In the genomic region with DNA sequence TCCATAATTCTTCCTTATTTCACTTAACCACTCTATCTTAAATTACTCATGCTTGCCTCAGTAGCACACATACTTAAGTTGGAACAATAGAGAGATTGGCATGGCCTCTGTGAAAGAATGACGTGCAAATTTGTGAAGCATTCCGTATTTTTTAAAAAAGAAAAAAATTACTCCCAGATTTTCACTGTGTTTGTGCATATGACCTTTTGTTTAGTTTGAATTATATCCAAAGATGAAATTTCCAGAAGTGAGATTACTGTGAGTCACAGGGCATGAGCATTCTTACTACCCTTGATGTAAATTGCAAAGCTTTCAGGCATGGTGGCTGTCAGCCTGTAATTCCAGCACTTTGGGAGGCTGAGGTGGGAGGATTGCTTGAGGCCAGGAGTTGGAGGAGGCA, we compare ENCODE assay signal across 7 cellular contexts. TPM values are rescaled to one million over a fixed set of nuclear protein-coding genes. Genes with fewer than 3 reads are reported as not detected.
A peak's percentile ranks its signal among the peaks of the same experiment; 100 is the strongest.
DNase-seq lines count a peak whose midpoint lies in the region; TF ChIP-seq lines count a peak whose summit lies in the region.
"Not testable (repeated sequence)": the region's sequence is repeated elsewhere in the genome, so short reads cannot be mapped to it uniquely, and the experiment has no call there.

No MANE protein-coding gene starts in this region.

- not testable (repeated sequence) for H3K4me1 ChIP-seq in ACC112 (ENCODE audit: control insufficient read depth, insufficient read depth, low read length, unreplicated experiment); adipocyte (ENCODE audit: control insufficient read depth, insufficient read depth, low read length)

- H3K79me2 ChIP-seq in ACC112 (ENCODE audit: control insufficient read depth, insufficient read depth, low read length, unreplicated experiment) = not testable (repeated sequence)

- peak overlapping the region; percentile 68 for H3K27ac ChIP-seq in ACC112 (ENCODE audit: low read depth, low read length)

- not testable (repeated sequence) for H3K36me3 ChIP-seq in ACC112 (ENCODE audit: insufficient read depth, low read length)
- peaks cover 48% of the 10 kb centered on the region for H3K36me3 ChIP-seq in adipocyte (ENCODE audit: control insufficient read depth, insufficient read depth, low read length, severe bottlenecking)

- not testable (repeated sequence) for TF ChIP-seq CTCF in HFFc6 (IDR thresholded peaks at IDR 0.05); choroid plexus epithelial cell (conservative IDR thresholded peaks at IDR 0.05; ENCODE audit: low read depth, low read length); foreskin fibroblast (IDR thresholded peaks at IDR 0.05; ENCODE audit: low read depth, low read length)

- H3K27me3 Mint-ChIP-seq in HFFc6 (ENCODE audit: insufficient read depth) = not testable (repeated sequence)

- not testable (repeated sequence) for H3K9me3 ChIP-seq in adipocyte (ENCODE audit: control insufficient read depth, low read length)

- H3K4me3 ChIP-seq in ACC112 (ENCODE audit: low read depth, low read length); adipocyte (ENCODE audit: low read length); choroid plexus epithelial cell (ENCODE audit: low read depth, low read length); foreskin fibroblast (ENCODE audit: low read depth in 1 of 2, low read length in 2 of 2): not testable (repeated sequence)

- H3K4me1 Mint-ChIP-seq in HFFc6 (ENCODE audit: low read depth) = not testable (repeated sequence)

- peaks cover 14% of the 10 kb centered on the region for H3K36me3 Mint-ChIP-seq in HFFc6 (ENCODE audit: low read depth)

- DNase-seq in ELR (ENCODE audit: low read depth) (peak; percentile 25), HFFc6 (peak; percentile 61), adipocyte (ENCODE audit: low read depth) (peak; percentile 19), choroid plexus epithelial cell (ENCODE audit: low read depth) (peak; percentile 13), fibroblast of peridontal ligament (ENCODE audit: extremely low read depth) (peak; percentile 48), foreskin fibroblast (peak; percentile 4 to 28)

- not testable (repeated sequence) for H3K4me3 Mint-ChIP-seq in HFFc6

- H2AFZ ChIP-seq in ACC112 (ENCODE audit: low read length, unreplicated experiment) = not testable (repeated sequence)

- H3K9ac ChIP-seq in adipocyte (ENCODE audit: low read length) = not testable (repeated sequence)

- not testable (repeated sequence) for H3K27ac Mint-ChIP-seq in HFFc6

- not testable (repeated sequence) for H3K27me3 ChIP-seq in ACC112 (ENCODE audit: insufficient read depth, low read length); adipocyte (replicated peaks; ENCODE audit: control insufficient read depth, insufficient read depth, low read length)

- not testable (repeated sequence) for H3K9me3 Mint-ChIP-seq in HFFc6

RNA-seq across cellular contexts. Expression of a gene that starts 45.0 kb away (rescaled TPM):
- total RNA-seq in HFFc6 (2021; fragmentation: NEBNext Ultra II Directional; extraction: Animal tissue kit (Norgen Biotek cat#: 25700)) = 1 to 10 TPM in 4 of 6 experiments, under 1 TPM in 2; 0.40 to 1.6 (median 1.2) TPM
